Comparison of ENCODE assay signal across 22 cellular contexts in the genomic region with DNA sequence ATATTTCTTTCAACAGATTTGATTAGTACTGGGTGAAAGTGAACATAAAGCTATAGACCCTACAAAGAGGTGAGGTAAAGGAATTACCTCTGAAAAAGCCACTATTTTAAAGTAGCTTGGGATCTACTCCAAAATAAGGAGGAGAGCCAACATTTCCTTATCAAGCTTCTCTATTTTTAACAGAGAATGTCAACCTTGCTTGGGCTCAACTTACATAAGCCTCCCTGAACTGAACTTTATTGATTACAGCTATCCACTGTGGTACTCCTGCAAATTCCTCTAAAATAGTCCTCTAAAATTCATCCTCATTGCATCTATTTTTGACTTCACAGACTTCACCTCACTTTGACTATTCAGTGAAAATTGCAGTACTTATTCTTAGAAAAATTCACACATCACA. TPM values are rescaled to one million over a fixed set of nuclear protein-coding genes. Genes with fewer than 3 reads are reported as not detected.
DNase-seq lines count a peak whose midpoint lies in the region; ATAC-seq, FAIRE-seq and TF ChIP-seq lines count a peak whose summit lies in the region.
"Had no signal": no experiment of that assay in that cellular context is flagged by ENCODE, and none has a peak within 500 bp of the region (broad histone marks: within the 10 kb centered on the region; RNA-seq: fewer than 3 reads in every experiment).

No MANE protein-coding gene starts in this region.

- H2AFZ ChIP-seq in HepG2 (ENCODE audit: low read length): no peak overlapping the region
- no peak overlapping the region for H2AFZ ChIP-seq in GM12878 (ENCODE audit: control insufficient read depth, low read depth, low read length)
- H2AFZ ChIP-seq: GM23338 had no signal

- SMC1A ChIA-PET in GM12878 (lab: Charles Lee; ENCODE audit: uncharacterized antibody, unreplicated experiment): interaction anchor here (1.0 kb wide), 1 partner anchor 22 kb away, joined by 3 read pairs; no protein-coding TSS in a partner anchor

- peaks cover 2% of the 10 kb centered on the region for H3K79me2 ChIP-seq in HepG2 (ENCODE audit: insufficient read depth, low read length)
- peaks cover 3% of the 10 kb centered on the region for H3K79me2 ChIP-seq in GM12878 (ENCODE audit: control insufficient read depth, insufficient read depth, low read length)

- H4K20me1 ChIP-seq in HepG2 (ENCODE audit: insufficient read depth, low read length) (no peaks in the 10 kb centered on the region), GM12878 (ENCODE audit: control insufficient read depth, insufficient read depth) (no peaks in the 10 kb centered on the region)

- TF ChIP-seq POLR2A in right lobe of liver (IDR thresholded peaks at IDR 0.05) (no peak), HepG2 (IDR thresholded peaks at IDR 0.05; ENCODE audit: insufficient read depth in 1 of 2, low read depth in 2 of 2, low read length in 2 of 2) (no peak), GM12878 (IDR thresholded peaks at IDR 0.05; ENCODE audit: low read depth, low read length) (no peak), body of pancreas (IDR thresholded peaks at IDR 0.05) (no peak)

- H3K4me2 ChIP-seq in HepG2 (ENCODE audit: low read depth, low read length): no peak overlapping the region
- H3K4me2 ChIP-seq in GM12878 (ENCODE audit: control insufficient read depth, insufficient read depth): no peak overlapping the region
- H3K4me2 ChIP-seq: GM23338 had no signal

- no peaks in the 10 kb centered on the region for H3K27me3 ChIP-seq in right lobe of liver
- no peaks in the 10 kb centered on the region; a peak in 1 of 5 replicates for H3K27me3 ChIP-seq in HepG2 (ENCODE audit: control insufficient read depth in 1 of 2, insufficient read depth in 2 of 2, low read length in 2 of 2)
- H3K27me3 ChIP-seq in GM12878 (replicated peaks in 1 of 2; ENCODE audit: control insufficient read depth in 2 of 2, insufficient read depth in 2 of 2, low read length in 1 of 2): no peaks in the 10 kb centered on the region
- no peaks in the 10 kb centered on the region for H3K27me3 ChIP-seq in heart right ventricle
- H3K27me3 ChIP-seq in body of pancreas: no peaks in the 10 kb centered on the region

- no peak for FAIRE-seq in HepG2 (lab: Jason Lieb, UNC)
- FAIRE-seq in GM12878 (lab: Jason Lieb, UNC): peak; percentile 66
- FAIRE-seq: D721Med, GM12891, GM18507 had no signal

- H3K9me3 ChIP-seq in right lobe of liver: no peaks in the 10 kb centered on the region
- no peaks in the 10 kb centered on the region for H3K9me3 ChIP-seq in HepG2 (ENCODE audit: low read length)
- no peaks in the 10 kb centered on the region; the same call in 2 of the 3 replicates for H3K9me3 ChIP-seq in GM12878 (replicated peaks; ENCODE audit: control insufficient read depth, insufficient read depth, low read length)
- H3K9me3 ChIP-seq in heart right ventricle: no peaks in the 10 kb centered on the region
- no peaks in the 10 kb centered on the region for H3K9me3 ChIP-seq in body of pancreas
- H3K9me3 ChIP-seq: Caco-2 had no signal

- POLR2A ChIA-PET in HepG2 (lab: Yijun Ruan, JAX) (interaction anchor here (1.1 kb wide), 1 partner anchor 10 kb away, joined by 3 read pairs; the partner anchor contains the start of gene ZNHIT6), GM12878 (lab: Charles Lee) (interaction anchor here (1.1 kb wide), 1 partner anchor 9 kb away, joined by 3 read pairs; no protein-coding TSS in a partner anchor)

- in situ Hi-C loops in HepG2 (cut with HindIII; ENCODE audit: extremely low pct_ligation_motif_present, low pct_unique_long_range_greater_than_20kb): loop anchor here (10.0 kb wide), 2 partner anchors 93 to 383 kb away; no protein-coding TSS in a partner anchor
- in situ Hi-C loops in GM12878 (cut with MboI): loop anchor here (10.0 kb wide), 1 partner anchor 393 kb away; no protein-coding TSS in a partner anchor

- TF ChIP-seq RAD21 in HepG2 (CRISPR knock-in tag; IDR thresholded peaks at IDR 0.05): no peak
- TF ChIP-seq RAD21 in GM12878 (IDR thresholded peaks at IDR 0.05; ENCODE audit: insufficient read depth, low read depth, low read length): no peak

- RAD21 ChIA-PET in GM12878 (lab: Charles Lee; ENCODE audit: unreplicated experiment): interaction anchor here (0.6 kb wide), 1 partner anchor 36 kb away, joined by 3 read pairs; no protein-coding TSS in a partner anchor

- TF ChIP-seq CTCF in right lobe of liver (IDR thresholded peaks at IDR 0.05): no peak
- no peak for TF ChIP-seq CTCF in HepG2 (CRISPR knock-in tag; IDR thresholded peaks at IDR 0.05)
- no peak for TF ChIP-seq CTCF in GM12878 (IDR thresholded peaks at IDR 0.05 in 2 of 3, conservative IDR thresholded peaks at IDR 0.05 in 1 of 3; ENCODE audit: control insufficient read depth in 2 of 3, extremely low read depth in 1 of 3, insufficient read depth in 1 of 3, low read depth in 3 of 3, low read length in 3 of 3)
- TF ChIP-seq CTCF in heart right ventricle (IDR thresholded peaks at IDR 0.05): no peak
- no peak for TF ChIP-seq CTCF in body of pancreas (IDR thresholded peaks at IDR 0.05)

- intact Hi-C loops in right lobe of liver (cut with DNase I): loop anchor here in 1 of 2 donors (10.0 kb wide), 1 partner anchor 83 kb away; no protein-coding TSS in a partner anchor
- intact Hi-C loops in HepG2 (cut with micrococcal nuclease; ENCODE audit: unreplicated experiment): no loop called here
- intact Hi-C loops in GM12878 (cut with micrococcal nuclease; ENCODE audit: unreplicated experiment): loop anchor here (10.0 kb wide), 1 partner anchor 393 kb away; no protein-coding TSS in a partner anchor
- intact Hi-C loops in heart right ventricle (cut with DNase I): loop anchor here in 7 of 10 donors (5.0 to 10.0 kb wide), 5 partner anchors 113 to 293 kb away; partner anchors contain the start of gene CCN1 (in 3 of the 7)
- intact Hi-C loops in body of pancreas (cut with DNase I): no loop called here

- H3K27ac ChIP-seq in right lobe of liver (no peak overlapping the region), HepG2 (ENCODE audit: extremely low read length, insufficient read depth, low read length) (no peak overlapping the region), GM12878 (ENCODE audit: control insufficient read depth, insufficient read depth) (no peak overlapping the region), heart right ventricle (peak overlapping the region in 5 of 10 donors; percentile 16 to 55 (median 49)), body of pancreas (no peak overlapping the region)

- peaks cover 0 to 11% (median 1%) of the 10 kb centered on the region in 4 donors for H3K36me3 ChIP-seq in right lobe of liver
- H3K36me3 ChIP-seq in HepG2 (replicated peaks in 1 of 2; ENCODE audit: control insufficient read depth in 1 of 2, insufficient read depth in 2 of 2, low read length in 2 of 2): peaks cover 1 to 18% of the 10 kb centered on the region in 2 experiments; a peak in 2 of 5 replicates
- H3K36me3 ChIP-seq in GM12878 (ENCODE audit: control insufficient read depth in 2 of 2, insufficient read depth in 2 of 2, low read length in 1 of 2): peaks cover 0 to 4% of the 10 kb centered on the region in 2 experiments; a peak in 3 of 4 replicates
- H3K36me3 ChIP-seq in heart right ventricle: peaks cover 0 to 63% (median 8%) of the 10 kb centered on the region in 9 donors
- H3K36me3 ChIP-seq in body of pancreas (replicated peaks in 1 of 2; ENCODE audit: insufficient read depth in 1 of 2, low read depth in 2 of 2): peaks cover 0 to 5% of the 10 kb centered on the region in 2 donors

- H3K9ac ChIP-seq in HepG2 (ENCODE audit: insufficient read depth, low read depth, low read length) (no peak overlapping the region), GM12878 (ENCODE audit: control insufficient read depth, insufficient read depth, low read length) (no peak overlapping the region)

- ATAC-seq in right lobe of liver (peak in 3 of 4 donors; percentile 35 to 89 (median 67)), HepG2 (no peak), GM12878 (no peak), heart right ventricle (peak in 6 of 8 donors; percentile 16 to 79 (median 62)), left lobe of liver (peak; percentile 84), body of pancreas (no peak), HG03135 (IDR thresholded peaks at IDR 0.05; ENCODE audit: unreplicated experiment) (no peak)
- ATAC-seq: CD8-positive, alpha-beta T cell; GM23338; HCT116 had no signal

- no TSS peak for BruUV-seq in HepG2 (replicated peaks; lab: Mats Ljungman, UMichigan)
- BruUV-seq in GM12878 (replicated peaks; lab: Mats Ljungman, UMichigan): no TSS peak

- H3K4me1 ChIP-seq in right lobe of liver (peaks cover 0 to 10% (median 0%) of the 10 kb centered on the region in 4 donors), HepG2 (ENCODE audit: insufficient read depth, low read length) (peaks cover 8% of the 10 kb centered on the region; the same call in 1 of the 2 replicates), GM12878 (ENCODE audit: control insufficient read depth, insufficient read depth, low read length) (no peaks in the 10 kb centered on the region), heart right ventricle (peaks cover 0 to 19% (median 7%) of the 10 kb centered on the region in 9 donors), body of pancreas (peaks cover 9% of the 10 kb centered on the region)
- H3K4me1 ChIP-seq: Caco-2 had no signal

- TF ChIP-seq EP300 in HepG2 (IDR thresholded peaks at IDR 0.05; ENCODE audit: low read depth in 2 of 2, low read length in 2 of 2): no peak
- TF ChIP-seq EP300 in HepG2 (CRISPR knock-in tag; IDR thresholded peaks at IDR 0.05; ENCODE audit: borderline replicate concordance): no peak
- TF ChIP-seq EP300 in GM12878 (IDR thresholded peaks at IDR 0.05; ENCODE audit: borderline replicate concordance in 1 of 2, control insufficient read depth in 1 of 2, low read depth in 2 of 2, low read length in 2 of 2): no peak

- CTCF ChIA-PET in HepG2 (lab: Yijun Ruan, JAX; ENCODE audit: low intra/inter-chr PET ratio, low total read pairs): no interaction called here
- CTCF ChIA-PET in GM12878 (lab: Yijun Ruan, JAX): no interaction called here

- H3K4me3 ChIP-seq in right lobe of liver (no peak overlapping the region), HepG2 (replicated peaks in 1 of 3; ENCODE audit: insufficient read depth in 1 of 3, low read depth in 2 of 3, low read length in 3 of 3) (no peak overlapping the region), GM12878 (no peak overlapping the region), heart right ventricle (no peak overlapping the region), body of pancreas (no peak overlapping the region)
- H3K4me3 ChIP-seq: GM23338 had no signal

- DNase-seq in right lobe of liver (no peak), HepG2 (ENCODE audit: low spot score) (no peak), GM12878 (ENCODE audit: low read depth, low spot score) (no peak), heart right ventricle (no peak), left lobe of liver (ENCODE audit: low spot score) (no peak), body of pancreas (no peak), NCI-H510A treated with DMSO at 0.1 percent for 48 hours (lab: John Stamatoyannopoulos, UW) (no peak)
- DNase-seq: C1 segment of cervical spinal cord; Caco-2; CD4-positive, CD25-positive, alpha-beta regulatory T cell; CD8-positive, alpha-beta T cell; DMS 273 treated with DMSO at 0.1 percent for 48 hours; DMS79; EL; GDM1; H9 had no signal

RNA-seq across cellular contexts. Expression of gene ZNHIT6, which starts 10.3 kb away (rescaled TPM):
- total RNA-seq in right lobe of liver (1 to 10 TPM; 3.1 to 5.1 (median 4.2) TPM), HepG2 (2016; rRNA removed; fragmentation: Illumina TruSeq; extraction: Trizol) (15.2 and 18.8 TPM in 2 replicates), GM12878 (2014; rRNA removed) (12.8 and 16.1 TPM in 2 replicates), GM12878 (2014; rRNA removed; fragmentation: Illumina TruSeq; extraction: Trizol) (23.0 and 23.1 TPM in 2 replicates), GM12878 (2021) (16.0 and 17.4 TPM in 2 replicates), heart right ventricle (10 to 100 TPM in 6 of 10 donors, 1 to 10 TPM in 4; 8.7 to 12.8 (median 10.5) TPM), left lobe of liver (3.4 TPM), body of pancreas (1 to 10 TPM; 4.9 to 6.5 TPM)
- 0.62 and 0.81 TPM in 2 replicates for total RNA-seq in HepG2 (2016; cell fraction: cytosol; rRNA removed; fragmentation: Illumina TruSeq; extraction: Trizol; ENCODE audit: low read depth)
- total RNA-seq in HepG2 (2016; cell fraction: insoluble cytoplasmic fraction; rRNA removed; fragmentation: Illumina TruSeq; extraction: Trizol): 14.7 and 19.2 TPM in 2 replicates
- total RNA-seq in HepG2 (2016; cell fraction: membrane; rRNA removed; fragmentation: Illumina TruSeq; extraction: Trizol): 4.0 and 4.4 TPM in 2 replicates
- 10.7 and 10.8 TPM in 2 replicates for total RNA-seq in HepG2 (2016; cell fraction: nucleus; rRNA removed; fragmentation: Illumina TruSeq; extraction: Trizol)
- polyA plus RNA-seq in HepG2 (2011; rRNA removed) (6.0 TPM in 2 replicates), GM12878 (2011; rRNA removed) (15.5 and 20.6 TPM in 2 replicates), GM12878 (2014; fragmentation: Illumina TruSeq; extraction: Trizol) (32.0 and 38.2 TPM in 2 replicates), GM12878 (2014; fragmentation: Nextera tagmentation; extraction: Ambion mirVana) (10 to 100 TPM; 14.3 to 20.2 TPM), GM12878 (2014; rRNA removed) (15.2 and 16.8 TPM in 2 replicates), GM12878 (2016; fragmentation: Nextera tagmentation; extraction: Ambion mirVana) (10 to 100 TPM; 24.2 to 25.0 TPM), heart right ventricle (10 to 100 TPM in 1 of 2 donors, 1 to 10 TPM in 1; 6.0 to 10.6 TPM)
- polyA plus RNA-seq in HepG2 (2011; cell fraction: cytosol; rRNA removed): 2.8 and 4.7 TPM in 2 replicates
- 3.9 and 4.8 TPM in 2 replicates for polyA plus RNA-seq in HepG2 (2011; cell fraction: nucleus; rRNA removed)
- polyA plus RNA-seq in HepG2 (2012): 9.4 and 11.1 TPM in 2 replicates
- 0.67 and 0.83 TPM in 2 replicates for polyA plus RNA-seq in HepG2 (2016; cell fraction: cytosol; fragmentation: Illumina TruSeq; extraction: Trizol; ENCODE audit: low read depth)
- 25.9 and 26.2 TPM in 2 replicates for polyA plus RNA-seq in HepG2 (2016; cell fraction: insoluble cytoplasmic fraction; fragmentation: Illumina TruSeq; extraction: Trizol; ENCODE audit: low read depth)
- polyA plus RNA-seq in HepG2 (2016; cell fraction: membrane; fragmentation: Illumina TruSeq; extraction: Trizol; ENCODE audit: low read depth): 3.3 and 3.8 TPM in 2 replicates
- 15.4 and 16.5 TPM in 2 replicates for polyA plus RNA-seq in HepG2 (2016; cell fraction: nucleus; fragmentation: Illumina TruSeq; extraction: Trizol; ENCODE audit: insufficient read depth, low read depth)
- 2.7 and 8.2 TPM in 2 replicates for polyA minus RNA-seq in HepG2 (2011; rRNA and poly(A)+ RNA removed; ENCODE audit: low replicate concordance)
- 3.2 and 4.1 TPM in 2 replicates for polyA minus RNA-seq in HepG2 (2011; cell fraction: cytosol; rRNA and poly(A)+ RNA removed)
- 13.5 and 13.8 TPM in 2 replicates for polyA minus RNA-seq in HepG2 (2011; cell fraction: nucleus; rRNA and poly(A)+ RNA removed)
- total RNA-seq in GM12878 (2013; cell fraction: nucleolus; rRNA removed): 37.9 and 39.5 TPM in 2 replicates
- polyA plus RNA-seq in GM12878 (2011; ENCODE audit: low read depth): 11.3 TPM
- polyA plus RNA-seq in GM12878 (2011; cell fraction: cytosol; rRNA removed): 6.7 and 7.6 TPM in 2 replicates
- polyA plus RNA-seq in GM12878 (2011; cell fraction: nucleus; rRNA removed): 13.3 and 15.5 TPM in 2 replicates
- polyA plus RNA-seq in GM12878 (2012): 15.3 and 17.1 TPM in 2 replicates
- polyA minus RNA-seq in GM12878 (2011; rRNA and poly(A)+ RNA removed): 7.9 and 9.7 TPM in 2 replicates
- 2.8 and 3.8 TPM in 2 replicates for polyA minus RNA-seq in GM12878 (2011; cell fraction: cytosol; rRNA and poly(A)+ RNA removed)
- 7.4 and 17.0 TPM in 2 replicates for polyA minus RNA-seq in GM12878 (2011; cell fraction: nucleus; rRNA and poly(A)+ RNA removed)

Comparison
In these comparisons a context has a peak if more than half of its experiments do, and no peak if none do; other contexts are left out.
1. ATAC-seq: peak in right lobe of liver (3 of 4), heart right ventricle (6 of 8) and left lobe of liver (single experiment); none in HepG2 (single experiment), GM12878 (single experiment), body of pancreas (single experiment) and HG03135 (single experiment).
2. intact Hi-C loops: an anchor here in GM12878 (10.0 kb wide) and heart right ventricle (5.0 to 10.0 kb wide); none called in HepG2 and body of pancreas.